17 cellular contexts compared by ENCODE assay signal in the genomic region with DNA sequence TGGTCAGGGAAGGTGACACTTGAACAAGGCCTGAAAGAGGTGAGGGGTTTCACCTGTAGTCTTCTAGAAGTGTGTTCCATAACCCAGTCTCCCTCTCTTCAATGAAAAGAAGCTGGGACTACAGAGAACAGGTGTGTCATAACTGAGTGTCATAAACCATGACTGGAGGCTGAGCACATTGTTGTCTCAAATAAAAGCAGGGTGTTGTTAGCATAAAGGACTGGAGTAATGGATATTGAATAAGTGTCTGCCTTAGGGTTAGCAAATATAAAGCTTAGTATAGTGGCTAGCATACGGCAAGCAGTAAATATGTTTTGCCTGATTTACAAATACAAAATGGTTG.
DNase-seq lines count a peak whose midpoint lies in the region; FAIRE-seq and TF ChIP-seq lines count a peak whose summit lies in the region.
"Had no signal": no experiment of that assay in that cellular context is flagged by ENCODE, and none has a peak within 500 bp of the region (broad histone marks: within the 10 kb centered on the region; RNA-seq: fewer than 3 reads in every experiment).

No MANE protein-coding gene starts in this region.

- no peaks in the 10 kb centered on the region for H3K9me3 Mint-ChIP-seq in activated CD4-positive, alpha-beta T cell treated with anti-CD3 and anti-CD28 coated beads, Interleukin-2, amount 10 ng/mL, durations not matched to agents 24 days and 14 days
- H3K9me3 Mint-ChIP-seq: CD8-positive, alpha-beta memory T cell; memory B cell; neural progenitor cell; stimulated activated effector memory CD8-positive, alpha-beta T cell treated with anti-CD3 and anti-CD28 coated beads, Interleukin-12 subunit alpha, Interleukin-12 subunit beta, amount 100 ng/mL, for 72 hours had no signal

- 44 to 49% methylated on average over 1 of the region's 1 CpG for WGBS in transverse colon (ENCODE audit: low coverage in 1 of 2), 2 donors
- WGBS in lower leg skin, 2 donors, result 91 to 92% methylated on average over 1 of the region's 1 CpG

- no peaks in the 10 kb centered on the region for H3K27me3 ChIP-seq in transverse colon
- H3K27me3 ChIP-seq: sigmoid colon, vagina had no signal

- H3K4me1 ChIP-seq in transverse colon, result peaks cover 11 to 46% (median 27%) of the 10 kb centered on the region in 4 donors
- H3K4me1 ChIP-seq: vagina had no signal

- TF ChIP-seq CTCF in transverse colon (IDR thresholded peaks at IDR 0.05), result no peak
- no peak for TF ChIP-seq CTCF in lower leg skin (IDR thresholded peaks at IDR 0.05)

- peak; percentile 2 for DNase-seq in activated CD4-positive, alpha-beta T cell treated with anti-CD3 and anti-CD28 coated beads, Interleukin-2, amount 10 ng/mL, durations not matched to agents 24 days and 14 days
- no peak for DNase-seq in activated CD4-positive, alpha-beta T cell treated with anti-CD3 and anti-CD28 coated beads for 4 hours
- DNase-seq in NCI-H345 (lab: John Stamatoyannopoulos, UW) (peak; percentile 83), transverse colon (no peak), NOMO-1 treated with DMSO at 0.1 percent for 48 hours (lab: John Stamatoyannopoulos, UW; ENCODE audit: unreplicated experiment) (no peak), lower leg skin (ENCODE audit: low spot score in 2 of 2) (no peak), D341Med (ENCODE audit: low spot score) (no peak)
- DNase-seq: CD8-positive, alpha-beta memory T cell; GF-D8; sigmoid colon; WERI-Rb-1 had no signal

- H3K27ac Mint-ChIP-seq in activated CD4-positive, alpha-beta T cell treated with anti-CD3 and anti-CD28 coated beads, Interleukin-2, amount 10 ng/mL, durations not matched to agents 24 days and 14 days, result no peak overlapping the region
- H3K27ac Mint-ChIP-seq: CD8-positive, alpha-beta memory T cell; memory B cell; neural progenitor cell; stimulated activated effector memory CD8-positive, alpha-beta T cell treated with anti-CD3 and anti-CD28 coated beads, Interleukin-12 subunit alpha, Interleukin-12 subunit beta, amount 100 ng/mL, for 72 hours had no signal

- H3K9me3 ChIP-seq in transverse colon, result no peaks in the 10 kb centered on the region
- H3K9me3 ChIP-seq: sigmoid colon, vagina had no signal

- H3K4me3 Mint-ChIP-seq in activated CD4-positive, alpha-beta T cell treated with anti-CD3 and anti-CD28 coated beads, Interleukin-2, amount 10 ng/mL, durations not matched to agents 24 days and 14 days, result no peak overlapping the region
- H3K4me3 Mint-ChIP-seq: CD8-positive, alpha-beta memory T cell; memory B cell; neural progenitor cell; stimulated activated effector memory CD8-positive, alpha-beta T cell treated with anti-CD3 and anti-CD28 coated beads, Interleukin-12 subunit alpha, Interleukin-12 subunit beta, amount 100 ng/mL, for 72 hours had no signal

- no peak for TF ChIP-seq POLR2A in transverse colon (IDR thresholded peaks at IDR 0.05)
- TF ChIP-seq POLR2A in lower leg skin (IDR thresholded peaks at IDR 0.05), result no peak

- intact Hi-C loops in activated CD4-positive, alpha-beta T cell treated with anti-CD3 and anti-CD28 coated beads, Interleukin-2, amount 10 ng/mL, durations not matched to agents 24 days and 14 days (cut with micrococcal nuclease), result no loop called here
- intact Hi-C loops in transverse colon (cut with DNase I; ENCODE audit: low total_unique reads), result no loop called here
- intact Hi-C loops in lower leg skin (cut with DNase I; ENCODE audit: low total_unique reads), result no loop called here

- in situ Hi-C loops in transverse colon (cut with MboI; ENCODE audit: low pct_ligation_motif_present in 1 of 4, low pct_unique_long_range_greater_than_20kb in 1 of 4, low sequenced_read_pairs in 3 of 4), result no loop called here

- H3K27me3 Mint-ChIP-seq in activated CD4-positive, alpha-beta T cell treated with anti-CD3 and anti-CD28 coated beads, Interleukin-2, amount 10 ng/mL, durations not matched to agents 24 days and 14 days, result peaks cover 4% of the 10 kb centered on the region

- H3K4me3 ChIP-seq in transverse colon (no peak overlapping the region), lower leg skin (ENCODE audit: low read depth, poor library complexity, severe bottlenecking) (no peak overlapping the region)
- H3K4me3 ChIP-seq: neural progenitor cell, sigmoid colon, vagina had no signal

- TF ChIP-seq EP300 in transverse colon (IDR thresholded peaks at IDR 0.05; ENCODE audit: low read depth), result no peak

- H3K4me1 Mint-ChIP-seq in activated CD4-positive, alpha-beta T cell treated with anti-CD3 and anti-CD28 coated beads, Interleukin-2, amount 10 ng/mL, durations not matched to agents 24 days and 14 days, result peaks cover 2% of the 10 kb centered on the region
- H3K4me1 Mint-ChIP-seq: CD8-positive, alpha-beta memory T cell; memory B cell; stimulated activated effector memory CD8-positive, alpha-beta T cell treated with anti-CD3 and anti-CD28 coated beads, Interleukin-12 subunit alpha, Interleukin-12 subunit beta, amount 100 ng/mL, for 72 hours had no signal

- no peaks in the 10 kb centered on the region for H3K36me3 Mint-ChIP-seq in activated CD4-positive, alpha-beta T cell treated with anti-CD3 and anti-CD28 coated beads, Interleukin-2, amount 10 ng/mL, durations not matched to agents 24 days and 14 days (ENCODE audit: low read depth)
- H3K36me3 Mint-ChIP-seq: CD8-positive, alpha-beta memory T cell; memory B cell; neural progenitor cell; stimulated activated effector memory CD8-positive, alpha-beta T cell treated with anti-CD3 and anti-CD28 coated beads, Interleukin-12 subunit alpha, Interleukin-12 subunit beta, amount 100 ng/mL, for 72 hours had no signal

- FAIRE-seq in colon (lab: Jason Lieb, UNC), result peak; percentile 14
- FAIRE-seq: astrocyte had no signal

- no peaks in the 10 kb centered on the region for H3K36me3 ChIP-seq in transverse colon
- H3K36me3 ChIP-seq: neural progenitor cell, sigmoid colon, vagina, WERI-Rb-1 had no signal

- H3K27ac ChIP-seq in transverse colon, result peak overlapping the region; percentile 60 to 72 (median 66)
- H3K27ac ChIP-seq: neural progenitor cell, sigmoid colon, vagina, WERI-Rb-1 had no signal

Comparison
In these comparisons a context has a peak if more than half of its experiments do, and no peak if none do; other contexts are left out.
1. DNase-seq: peak in activated CD4-positive, alpha-beta T cell treated with anti-CD3 and anti-CD28 coated beads, Interleukin-2, amount 10 ng/mL, durations not matched to agents 24 days and 14 days (single experiment) and NCI-H345 (single experiment); none in activated CD4-positive, alpha-beta T cell treated with anti-CD3 and anti-CD28 coated beads for 4 hours (0 of 2), transverse colon (single experiment), NOMO-1 treated with DMSO at 0.1 percent for 48 hours (single experiment), lower leg skin (0 of 2) and D341Med (single experiment).